Comparison of ENCODE assay signal across 8 cellular contexts in genomic region chr19:2561895-2562294, GRCh38.
DNase-seq lines count a peak whose midpoint lies in the region; ATAC-seq and TF ChIP-seq lines count a peak whose summit lies in the region.

No MANE protein-coding gene starts in this region.

- H3K4me3 Mint-ChIP-seq in memory B cell, result peak overlapping the region; percentile 90

- H3K4ac ChIP-seq in mesendoderm (ENCODE audit: low read depth, low read length), result no peak overlapping the region

- no peaks in the 10 kb centered on the region for H3K79me1 ChIP-seq in mesendoderm (ENCODE audit: low read length)

- DNase-seq in NOMO-1 treated with DMSO at 0.1 percent for 48 hours (lab: John Stamatoyannopoulos, UW; ENCODE audit: unreplicated experiment), result peak; percentile 34
- no peak for DNase-seq in NOMO-1 treated with dmso at 0.1 percent for 144 hours (lab: John Stamatoyannopoulos, UW; ENCODE audit: unreplicated experiment)
- peak; percentile 36 for DNase-seq in activated CD8-positive, alpha-beta memory T cell treated with anti-CD3 and anti-CD28 coated beads, Interleukin-2, amount 50 U/mL, for 24 hours (ENCODE audit: extremely low read depth)
- DNase-seq in memory B cell (ENCODE audit: low spot score in 2 of 2), result peak; percentile 63 to 68
- DNase-seq in upper lobe of right lung, result no peak
- DNase-seq in mesendoderm, result no peak
- DNase-seq in H4 (ENCODE audit: low spot score), result no peak

- H3K4me1 ChIP-seq in upper lobe of right lung, result peaks cover 9% of the 10 kb centered on the region
- H3K4me1 ChIP-seq in mesendoderm (ENCODE audit: control insufficient read depth, low read depth, low read length), result no peaks in the 10 kb centered on the region

- no peaks in the 10 kb centered on the region for H3K79me2 ChIP-seq in mesendoderm (ENCODE audit: control insufficient read depth, insufficient read depth, low read length)

- H2AK5ac ChIP-seq in mesendoderm (ENCODE audit: low read length), result no peak overlapping the region

- no peak overlapping the region for H2BK120ac ChIP-seq in mesendoderm (ENCODE audit: low read depth, low read length)

- no peak overlapping the region for H3K4me2 ChIP-seq in mesendoderm (ENCODE audit: low read length)

- H3K4me3 ChIP-seq in upper lobe of right lung, result peak overlapping the region; percentile 19
- H3K4me3 ChIP-seq in mesendoderm (ENCODE audit: low read length), result no peak overlapping the region

- H3K36me3 ChIP-seq in upper lobe of right lung (no peaks in the 10 kb centered on the region), mesendoderm (ENCODE audit: control insufficient read depth, insufficient read depth, low read length) (no peaks in the 10 kb centered on the region)

- H3K27ac ChIP-seq in upper lobe of right lung, result no peak overlapping the region
- no peak overlapping the region for H3K27ac ChIP-seq in mesendoderm (ENCODE audit: low read depth, low read length)

- peaks cover 27% of the 10 kb centered on the region for H3K4me1 Mint-ChIP-seq in memory B cell

- no peak overlapping the region for H2BK5ac ChIP-seq in mesendoderm (ENCODE audit: low read length)

- H3K18ac ChIP-seq in mesendoderm (ENCODE audit: low read length), result no peak overlapping the region

- H3K27me3 Mint-ChIP-seq in memory B cell, result no peaks in the 10 kb centered on the region

- H2BK15ac ChIP-seq in mesendoderm (replicated peaks; ENCODE audit: low read depth), result no peak overlapping the region

- no peaks in the 10 kb centered on the region for H3K9me3 Mint-ChIP-seq in memory B cell

- no peak for TF ChIP-seq CTCF in upper lobe of right lung (IDR thresholded peaks at IDR 0.05)

- no peak overlapping the region for H3K23ac ChIP-seq in mesendoderm (ENCODE audit: low read length)

- H3K27ac Mint-ChIP-seq in memory B cell, result peak overlapping the region; percentile 92

- no peak overlapping the region for H3K9ac ChIP-seq in mesendoderm (ENCODE audit: low read length)

- H3K27me3 ChIP-seq in upper lobe of right lung (no peaks in the 10 kb centered on the region), mesendoderm (ENCODE audit: insufficient read depth, low read length, poor library complexity) (no peaks in the 10 kb centered on the region)

- no peaks in the 10 kb centered on the region for H3K36me3 Mint-ChIP-seq in memory B cell

- no peak overlapping the region for H3K56ac ChIP-seq in mesendoderm (ENCODE audit: low read length)

- WGBS in mesendoderm (ENCODE audit: extremely low coverage, insufficient coverage, low lambda C conversion rate), result no CpG with 5 or more reads among the region's 14 CpGs

- intact Hi-C loops in upper lobe of right lung (cut with DNase I), result no loop called here

- H3K9me3 ChIP-seq in upper lobe of right lung, result no peaks in the 10 kb centered on the region

- ATAC-seq in HG03439 (IDR thresholded peaks at IDR 0.05; ENCODE audit: unreplicated experiment), result peak; percentile 81
- peak; percentile 87 for ATAC-seq in memory B cell (ENCODE audit: low read depth)
- peak; percentile 16 for ATAC-seq in upper lobe of right lung

- H4K8ac ChIP-seq in mesendoderm (ENCODE audit: low read depth, low read length), result no peak overlapping the region

- H4K5ac ChIP-seq in mesendoderm (ENCODE audit: low read length), result no peak overlapping the region

Comparison
In these comparisons a context has a peak if more than half of its experiments do, and no peak if none do; other contexts are left out.
1. DNase-seq: peak in NOMO-1 treated with DMSO at 0.1 percent for 48 hours (single experiment), activated CD8-positive, alpha-beta memory T cell treated with anti-CD3 and anti-CD28 coated beads, Interleukin-2, amount 50 U/mL, for 24 hours (single experiment) and memory B cell (2 of 2); none in NOMO-1 treated with dmso at 0.1 percent for 144 hours (single experiment), upper lobe of right lung (single experiment), mesendoderm (single experiment) and H4 (single experiment).
2. ATAC-seq: peak in every context shown above with its lines; median percentile 87 in memory B cell; 81 in HG03439; 16 in upper lobe of right lung.